In genomic region chr10:11272915-11273389, GRCh38 we compare ENCODE assay signal across 13 cellular contexts.
DNase-seq lines count a peak whose midpoint lies in the region; ATAC-seq, FAIRE-seq and TF ChIP-seq lines count a peak whose summit lies in the region.
"Had no signal": no experiment of that assay in that cellular context is flagged by ENCODE, and none has a peak within 500 bp of the region (broad histone marks: within the 10 kb centered on the region; RNA-seq: fewer than 3 reads in every experiment).

No MANE protein-coding gene starts in this region.

- H3K27ac Mint-ChIP-seq in memory B cell = peak overlapping the region; percentile 38

- H3K4me3 ChIP-seq in spleen = no peak overlapping the region
- H3K4me3 ChIP-seq: vagina had no signal

- DNase-seq in memory B cell (ENCODE audit: low spot score in 2 of 2) (no peak), D721Med (ENCODE audit: insufficient read length, low spot score) (no peak), NCI-H2227 treated with DMSO at 0.1 percent for 48 hours (lab: John Stamatoyannopoulos, UW) (no peak), spleen (no peak)
- DNase-seq: activated gamma-delta T cell, DMS53 had no signal

- H3K27ac ChIP-seq in spleen = no peak overlapping the region
- H3K27ac ChIP-seq: vagina had no signal

- ATAC-seq in GM18498 (IDR thresholded peaks at IDR 0.05; ENCODE audit: unreplicated experiment) = peak; percentile 64
- ATAC-seq in GM19452 (IDR thresholded peaks at IDR 0.05; ENCODE audit: unreplicated experiment) = peak; percentile 50
- peak; percentile 53 for ATAC-seq in HG03354 (IDR thresholded peaks at IDR 0.05; ENCODE audit: poor library complexity, severe bottlenecking, unreplicated experiment)
- no peak for ATAC-seq in memory B cell (ENCODE audit: low read depth)
- ATAC-seq in GM18873 (IDR thresholded peaks at IDR 0.05; ENCODE audit: low FRiP score, unreplicated experiment) = no peak
- ATAC-seq: left lobe of liver had no signal

- TF ChIP-seq POLR2A in spleen (IDR thresholded peaks at IDR 0.05) = no peak

- peaks cover 28% of the 10 kb centered on the region for H3K4me1 Mint-ChIP-seq in memory B cell

- H3K4me3 Mint-ChIP-seq in memory B cell = no peak overlapping the region

- WGBS in spleen, 5 donors = 71 to 82% (median 77%) methylated on average over 15 of the region's 15 CpGs

- peaks cover 0 to 50% (median 17%) of the 10 kb centered on the region in 6 donors for H3K4me1 ChIP-seq in spleen
- H3K4me1 ChIP-seq: vagina had no signal

- no peak for TF ChIP-seq CTCF in D721Med (IDR thresholded peaks at IDR 0.05; ENCODE audit: insufficient read depth, missing control alignments)
- TF ChIP-seq CTCF in spleen (IDR thresholded peaks at IDR 0.05 in 8 of 11, conservative IDR thresholded peaks at IDR 0.05 in 3 of 11) = no peak

- no peaks in the 10 kb centered on the region for H3K27me3 ChIP-seq in spleen (replicated peaks in 1 of 7)
- H3K27me3 ChIP-seq: vagina had no signal

- H3K36me3 ChIP-seq in spleen = peaks cover 3 to 100% (median 59%) of the 10 kb centered on the region in 6 donors
- H3K36me3 ChIP-seq: vagina had no signal

- H3K36me3 Mint-ChIP-seq in memory B cell = peaks cover 26% of the 10 kb centered on the region

- H3K9me3 Mint-ChIP-seq in memory B cell = no peaks in the 10 kb centered on the region

- H3K27me3 Mint-ChIP-seq in memory B cell = no peaks in the 10 kb centered on the region

- FAIRE-seq in D721Med (lab: Jason Lieb, UNC) = no peak
- FAIRE-seq: H1 had no signal

- H3K9me3 ChIP-seq in spleen = no peaks in the 10 kb centered on the region
- H3K9me3 ChIP-seq: vagina had no signal

- intact Hi-C loops in spleen (cut with DNase I; ENCODE audit: low total_unique reads) = loop anchor here (10.0 kb wide), 1 partner anchor 158 kb away; no protein-coding TSS in a partner anchor

Comparison
In these comparisons a context has a peak if more than half of its experiments do, and no peak if none do; other contexts are left out.
1. ATAC-seq: peak in GM18498 (single experiment), GM19452 (single experiment) and HG03354 (single experiment); none in memory B cell (single experiment) and GM18873 (single experiment).